23 cellular contexts compared by ENCODE assay signal in the genomic region with DNA sequence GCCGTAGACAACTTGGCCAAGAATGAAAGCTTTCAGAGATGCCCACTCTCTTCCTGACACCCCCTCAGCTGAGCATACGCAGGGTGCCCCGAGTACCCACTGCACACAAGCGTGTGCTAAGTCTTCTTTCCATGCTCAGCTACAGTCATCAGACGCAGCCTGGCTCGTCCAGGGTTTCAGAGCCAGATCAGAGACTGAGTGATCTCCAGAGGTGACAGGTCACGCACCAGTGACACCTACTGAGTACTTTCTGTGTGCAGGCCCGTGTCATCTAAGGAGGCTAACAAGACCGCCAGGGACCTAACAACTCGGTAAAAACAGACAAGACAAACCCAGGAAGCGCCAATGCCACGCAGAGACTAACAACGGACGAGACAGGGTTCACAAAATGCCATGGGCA. TPM values are rescaled to one million over a fixed set of nuclear protein-coding genes. Genes with fewer than 3 reads are reported as not detected.
DNase-seq lines count a peak whose midpoint lies in the region; ATAC-seq, FAIRE-seq and TF ChIP-seq lines count a peak whose summit lies in the region.
"Had no signal": no experiment of that assay in that cellular context is flagged by ENCODE, and none has a peak within 500 bp of the region (broad histone marks: within the 10 kb centered on the region; RNA-seq: fewer than 3 reads in every experiment).

No MANE protein-coding gene starts in this region.

- FAIRE-seq in GM12878 (lab: Jason Lieb, UNC): no peak
- FAIRE-seq: astrocyte, urothelium cell line had no signal

- RAD21 ChIA-PET in GM12878 (lab: Charles Lee; ENCODE audit: unreplicated experiment): interaction anchor here (2.5 kb wide), 1 partner anchor 13 kb away, joined by 10 read pairs; no protein-coding TSS in a partner anchor

- H3K4me3 ChIP-seq in BLaER1 (peak overlapping the region; percentile 25; the same call in 1 of the 2 replicates), GM12878 (no peak overlapping the region; the same call in 1 of the 2 replicates), transverse colon (no peak overlapping the region)
- H3K4me3 ChIP-seq: spleen had no signal

- in situ Hi-C loops in GM12878 (cut with MboI): no loop called here
- in situ Hi-C loops in transverse colon (cut with MboI; ENCODE audit: low pct_ligation_motif_present in 1 of 4, low pct_unique_long_range_greater_than_20kb in 1 of 4, low sequenced_read_pairs in 3 of 4): no loop called here

- no peak for TF ChIP-seq EP300 in GM12878 (IDR thresholded peaks at IDR 0.05; ENCODE audit: borderline replicate concordance in 1 of 2, control insufficient read depth in 1 of 2, low read depth in 2 of 2, low read length in 2 of 2)
- TF ChIP-seq EP300 in transverse colon (IDR thresholded peaks at IDR 0.05; ENCODE audit: low read depth): no peak

- peak overlapping the region; percentile 90 for H2AFZ ChIP-seq in GM12878 (ENCODE audit: control insufficient read depth, low read depth, low read length)

- H3K36me3 ChIP-seq in BLaER1 (peaks cover 28% of the 10 kb centered on the region), GM12878 (ENCODE audit: control insufficient read depth in 2 of 2, insufficient read depth in 2 of 2, low read length in 1 of 2) (peaks cover 0 to 6% of the 10 kb centered on the region in 2 experiments; a peak in 3 of 4 replicates), transverse colon (peaks cover 0 to 12% (median 0%) of the 10 kb centered on the region in 4 donors)

- CTCF ChIA-PET in GM12878 (lab: Yijun Ruan, JAX): interaction anchor here (1.9 kb wide), 1 partner anchor 13 kb away, joined by 8 read pairs; no protein-coding TSS in a partner anchor

- no peak for TF ChIP-seq RAD21 in GM12878 (IDR thresholded peaks at IDR 0.05; ENCODE audit: insufficient read depth, low read depth, low read length)

- peaks cover 1% of the 10 kb centered on the region; the same call in 1 of the 2 replicates for H3K9me3 ChIP-seq in BLaER1
- H3K9me3 ChIP-seq in GM12878 (replicated peaks; ENCODE audit: control insufficient read depth, insufficient read depth, low read length): no peaks in the 10 kb centered on the region
- H3K9me3 ChIP-seq in transverse colon: no peaks in the 10 kb centered on the region
- H3K9me3 ChIP-seq: spleen had no signal

- H3K9ac ChIP-seq in BLaER1: 0 out of 2 replicates have a peak overlapping the region, but pooled peaks have one; percentile 13
- peak overlapping the region; percentile 68 for H3K9ac ChIP-seq in GM12878 (ENCODE audit: control insufficient read depth, insufficient read depth, low read length)

- H3K27ac ChIP-seq in BLaER1 (0 out of 2 replicates have a peak overlapping the region, but pooled peaks have one; percentile 18), GM12878 (ENCODE audit: control insufficient read depth, insufficient read depth) (peak overlapping the region; percentile 83), transverse colon (no peak overlapping the region)
- H3K27ac ChIP-seq: C4-2B, spleen had no signal

- H3K4me1 Mint-ChIP-seq in mesothelial cell of epicardium: peaks cover 26% of the 10 kb centered on the region

- H3K4me2 ChIP-seq in BLaER1: peak overlapping the region; percentile 73
- H3K4me2 ChIP-seq in GM12878 (ENCODE audit: control insufficient read depth, insufficient read depth): peak overlapping the region; percentile 91

- SMC1A ChIA-PET in GM12878 (lab: Charles Lee; ENCODE audit: uncharacterized antibody, unreplicated experiment): interaction anchor here (1.5 to 1.8 kb wide), 2 partner anchors 13 to 32 kb away, joined by 3 to 5 read pairs; no protein-coding TSS in a partner anchor

- H3K79me2 ChIP-seq in GM12878 (ENCODE audit: control insufficient read depth, insufficient read depth, low read length): peaks cover 1% of the 10 kb centered on the region

- peaks cover 58% of the 10 kb centered on the region for H3K4me1 ChIP-seq in BLaER1
- peaks cover 24% of the 10 kb centered on the region for H3K4me1 ChIP-seq in GM12878 (ENCODE audit: control insufficient read depth, insufficient read depth, low read length)
- H3K4me1 ChIP-seq in transverse colon: peaks cover 0 to 7% (median 6%) of the 10 kb centered on the region in 4 donors

- peak; percentile 69 for TF ChIP-seq POLR2A in GM12878 (IDR thresholded peaks at IDR 0.05; ENCODE audit: low read depth, low read length)
- no peak for TF ChIP-seq POLR2A in transverse colon (IDR thresholded peaks at IDR 0.05)

- TF ChIP-seq CTCF in GM12878 (IDR thresholded peaks at IDR 0.05 in 2 of 3, conservative IDR thresholded peaks at IDR 0.05 in 1 of 3; ENCODE audit: control insufficient read depth in 2 of 3, extremely low read depth in 1 of 3, insufficient read depth in 1 of 3, low read depth in 3 of 3, low read length in 3 of 3) (no peak), mesothelial cell of epicardium (IDR thresholded peaks at IDR 0.05; ENCODE audit: unreplicated experiment) (no peak), transverse colon (IDR thresholded peaks at IDR 0.05) (no peak)

- ATAC-seq in GM19351 (IDR thresholded peaks at IDR 0.05; ENCODE audit: unreplicated experiment) (peak; percentile 45), HG03175 (IDR thresholded peaks at IDR 0.05; ENCODE audit: unreplicated experiment) (peak; percentile 56), GM12878 (no peak), HG03097 (IDR thresholded peaks at IDR 0.05; ENCODE audit: low FRiP score, unreplicated experiment) (no peak)
- ATAC-seq: effector memory CD8-positive, alpha-beta T cell; left ventricle myocardium superior; Right ventricle myocardium inferior; T-cell had no signal

- H3K36me3 Mint-ChIP-seq in mesothelial cell of epicardium: peaks cover 11% of the 10 kb centered on the region

- 2% methylated on average over 14 of the region's 14 CpGs for WGBS in GM12878 (ENCODE audit: insufficient coverage, insufficient replicate concordance, low lambda C conversion rate, missing lambda C conversion rate)
- WGBS in transverse colon (ENCODE audit: low coverage in 1 of 2), 2 donors: 92% methylated on average over 14 of the region's 14 CpGs; no CpG with 5 or more reads in 1 of the 2 donors

- BruUV-seq in GM12878 (replicated peaks; lab: Mats Ljungman, UMichigan): no TSS peak

- DNase-seq in GM12878 (ENCODE audit: low read depth, low spot score) (peak; percentile 26), mesothelial cell of epicardium (ENCODE audit: low spot score in 2 of 2, unreplicated experiment in 2 of 2) (no peak), transverse colon (no peak)
- DNase-seq in activated CD4-positive, alpha-beta T cell treated with anti-CD3 and anti-CD28 coated beads for 4 hours: no peak
- DNase-seq: activated CD4-positive, alpha-beta T cell treated with anti-CD3 and anti-CD28 coated beads, Interleukin-2, amount 50 U/mL, for 1 hour; activated naive CD4-positive, alpha-beta T cell; effector memory CD8-positive, alpha-beta T cell; HCEC 1CT; head of caudate nucleus; left ventricle myocardium superior; NCI-H1417; NCI-H524 treated with DMSO at 0.1 percent for 48 hours; spleen; substantia nigra; T-cell had no signal

- no peak overlapping the region for H3K4me3 Mint-ChIP-seq in mesothelial cell of epicardium
- H3K4me3 Mint-ChIP-seq: effector memory CD8-positive, alpha-beta T cell; T-cell had no signal

- H3K27me3 ChIP-seq in BLaER1 (no peaks in the 10 kb centered on the region), GM12878 (replicated peaks in 1 of 2; ENCODE audit: control insufficient read depth in 2 of 2, insufficient read depth in 2 of 2, low read length in 1 of 2) (no peaks in the 10 kb centered on the region), transverse colon (no peaks in the 10 kb centered on the region)
- H3K27me3 ChIP-seq: spleen had no signal

- peaks cover 43% of the 10 kb centered on the region for H4K20me1 ChIP-seq in BLaER1
- no peaks in the 10 kb centered on the region for H4K20me1 ChIP-seq in GM12878 (ENCODE audit: control insufficient read depth, insufficient read depth)

- POLR2A ChIA-PET in GM12878 (lab: Charles Lee): interaction anchor here (0.6 to 6.2 kb wide), 3 partner anchors 14 to 17 kb away, joined by 3 to 24 read pairs (median 7); no protein-coding TSS in a partner anchor

- H3K27me3 Mint-ChIP-seq in mesothelial cell of epicardium (ENCODE audit: low read depth): no peaks in the 10 kb centered on the region
- H3K27me3 Mint-ChIP-seq: effector memory CD8-positive, alpha-beta T cell; T-cell had no signal

- no peaks in the 10 kb centered on the region for H3K9me3 Mint-ChIP-seq in mesothelial cell of epicardium
- H3K9me3 Mint-ChIP-seq: effector memory CD8-positive, alpha-beta T cell; T-cell had no signal

- intact Hi-C loops in GM12878 (cut with micrococcal nuclease; ENCODE audit: unreplicated experiment): no loop called here
- intact Hi-C loops in transverse colon (cut with DNase I; ENCODE audit: low total_unique reads): no loop called here

- no peak overlapping the region for H3K27ac Mint-ChIP-seq in mesothelial cell of epicardium
- H3K27ac Mint-ChIP-seq: effector memory CD8-positive, alpha-beta T cell; T-cell had no signal

RNA-seq across cellular contexts. Expression of a gene that starts 25.1 kb away (rescaled TPM):
- total RNA-seq in GM12878 (2013; cell fraction: nucleolus; rRNA removed): 28.7 and 37.0 TPM in 2 replicates
- total RNA-seq in GM12878 (2014; rRNA removed) (9.1 and 11.8 TPM in 2 replicates), GM12878 (2014; rRNA removed; fragmentation: Illumina TruSeq; extraction: Trizol) (13.4 and 14.5 TPM in 2 replicates), GM12878 (2021) (11.0 and 11.3 TPM in 2 replicates), mesothelial cell of epicardium (14.0 to 17.3 TPM (median 16.7 TPM) in 3 replicates), transverse colon (10 to 100 TPM in 2 of 4 donors, 1 to 10 TPM in 2; 8.1 to 22.1 (median 9.7) TPM)
- polyA plus RNA-seq in GM12878 (2011; ENCODE audit: low read depth): 6.4 TPM
- polyA plus RNA-seq in GM12878 (2011; rRNA removed) (22.2 and 27.3 TPM in 2 replicates), GM12878 (2014; fragmentation: Illumina TruSeq; extraction: Trizol) (15.4 and 18.7 TPM in 2 replicates), GM12878 (2014; fragmentation: Nextera tagmentation; extraction: Ambion mirVana) (1 to 10 TPM; 6.0 to 7.8 TPM), GM12878 (2014; rRNA removed) (12.1 and 16.2 TPM in 2 replicates), GM12878 (2016; fragmentation: Nextera tagmentation; extraction: Ambion mirVana) (1 to 10 TPM; 6.6 to 6.9 TPM)
- polyA plus RNA-seq in GM12878 (2011; cell fraction: cytosol; rRNA removed): 9.9 and 10.7 TPM in 2 replicates
- polyA plus RNA-seq in GM12878 (2011; cell fraction: nucleus; rRNA removed): 36.6 and 36.8 TPM in 2 replicates
- 7.3 and 8.8 TPM in 2 replicates for polyA plus RNA-seq in GM12878 (2012)
- polyA minus RNA-seq in GM12878 (2011; rRNA and poly(A)+ RNA removed): 5.1 and 8.4 TPM in 2 replicates
- 4.6 and 5.5 TPM in 2 replicates for polyA minus RNA-seq in GM12878 (2011; cell fraction: cytosol; rRNA and poly(A)+ RNA removed)
- 3.5 and 5.5 TPM in 2 replicates for polyA minus RNA-seq in GM12878 (2011; cell fraction: nucleus; rRNA and poly(A)+ RNA removed)

RNA-seq across cellular contexts. Expression of a gene that starts 57.9 kb away (rescaled TPM):
- 188 and 200 TPM in 2 replicates for total RNA-seq in GM12878 (2013; cell fraction: nucleolus; rRNA removed)
- 1,598 and 2,001 TPM in 2 replicates for total RNA-seq in GM12878 (2014; rRNA removed)
- total RNA-seq in GM12878 (2014; rRNA removed; fragmentation: Illumina TruSeq; extraction: Trizol): 1,619 and 1,657 TPM in 2 replicates
- 1,882 and 1,927 TPM in 2 replicates for total RNA-seq in GM12878 (2021)
- 1,093 TPM for polyA plus RNA-seq in GM12878 (2011; ENCODE audit: low read depth)
- 3,769 and 4,371 TPM in 2 replicates for polyA plus RNA-seq in GM12878 (2011; rRNA removed)
- 2,608 and 3,247 TPM in 2 replicates for polyA plus RNA-seq in GM12878 (2011; cell fraction: cytosol; rRNA removed)
- polyA plus RNA-seq in GM12878 (2011; cell fraction: nucleus; rRNA removed): 1,649 and 2,165 TPM in 2 replicates
- 1,519 and 1,580 TPM in 2 replicates for polyA plus RNA-seq in GM12878 (2012)
- 2,276 and 2,670 TPM in 2 replicates for polyA plus RNA-seq in GM12878 (2014; fragmentation: Illumina TruSeq; extraction: Trizol)
- 1,000 to 10,000 TPM; 3,131 to 3,633 TPM for polyA plus RNA-seq in GM12878 (2014; fragmentation: Nextera tagmentation; extraction: Ambion mirVana)
- polyA plus RNA-seq in GM12878 (2014; rRNA removed): 2,435 and 2,587 TPM in 2 replicates
- polyA plus RNA-seq in GM12878 (2016; fragmentation: Nextera tagmentation; extraction: Ambion mirVana): 1,000 to 10,000 TPM; 3,103 to 3,142 TPM
- 1,704 and 2,289 TPM in 2 replicates for polyA minus RNA-seq in GM12878 (2011; rRNA and poly(A)+ RNA removed)
- polyA minus RNA-seq in GM12878 (2011; cell fraction: cytosol; rRNA and poly(A)+ RNA removed): 413 and 516 TPM in 2 replicates
- polyA minus RNA-seq in GM12878 (2011; cell fraction: nucleus; rRNA and poly(A)+ RNA removed): 140 and 192 TPM in 2 replicates
- total RNA-seq in mesothelial cell of epicardium: 629 to 674 TPM (median 633 TPM) in 3 replicates
- 100 to 1,000 TPM in 2 of 4 donors, 10 to 100 TPM in 2; 28.1 to 124 (median 77.5) TPM for total RNA-seq in transverse colon

Comparison
In these comparisons a context has a peak if more than half of its experiments do, and no peak if none do; other contexts are left out.
1. H3K27ac ChIP-seq: peak in BLaER1 (single experiment) and GM12878 (single experiment); none in transverse colon (0 of 4).
2. ATAC-seq: peak in GM19351 (single experiment) and HG03175 (single experiment); none in GM12878 (single experiment) and HG03097 (single experiment).